7 cellular contexts compared by ENCODE assay signal in genomic region chr9:37902804-37903580, GRCh38. TPM values are rescaled to one million over a fixed set of nuclear protein-coding genes. Genes with fewer than 3 reads are reported as not detected.
DNase-seq lines count a peak whose midpoint lies in the region; ATAC-seq and TF ChIP-seq lines count a peak whose summit lies in the region.

No MANE protein-coding gene starts in this region.

- CTCF ChIA-PET in mammary epithelial cell (lab: Charles Lee; ENCODE audit: low non-redundant PET): interaction anchor here (0.6 kb wide), 1 partner anchor 418 kb away, joined by 4 read pairs; the partner anchor contains the start of gene POLR1E

- intact Hi-C loops in mammary epithelial cell (cut with micrococcal nuclease): loop anchor here (2.0 to 5.0 kb wide), 3 partner anchors 116 to 311 kb away; partner anchors contain the start of genes EXOSC3 and TOMM5
- intact Hi-C loops in uterus (cut with DNase I; ENCODE audit: low total_unique reads): no loop called here

- peak; percentile 17 for ATAC-seq in GM21619 (IDR thresholded peaks at IDR 0.05; ENCODE audit: unreplicated experiment)
- no peak for ATAC-seq in lung (ENCODE audit: insufficient read depth, low FRiP score)

- H4K20me1 ChIP-seq in mammary epithelial cell (ENCODE audit: insufficient read depth, low read length): no peaks in the 10 kb centered on the region

- H3K9me3 ChIP-seq in mammary epithelial cell (replicated peaks; ENCODE audit: insufficient read depth, low read length) (no peaks in the 10 kb centered on the region), lung (ENCODE audit: control insufficient read depth in 2 of 2, insufficient read depth in 1 of 2, low read length in 1 of 2) (no peaks in the 10 kb centered on the region), uterus (no peaks in the 10 kb centered on the region)

- in situ Hi-C loops in mammary epithelial cell (cut with MboI; ENCODE audit: low sequenced_read_pairs in 2 of 2): loop anchor here (10.0 to 25.0 kb wide), 3 partner anchors 259 to 462 kb away; no protein-coding TSS in a partner anchor

- TF ChIP-seq CTCF in mammary epithelial cell (conservative IDR thresholded peaks at IDR 0.05 in 1 of 2, IDR thresholded peaks at IDR 0.05 in 1 of 2; ENCODE audit: extremely low read depth in 1 of 2, insufficient read depth in 1 of 2, low read depth in 1 of 2, low read length in 2 of 2) (no peak), lung (IDR thresholded peaks at IDR 0.05; ENCODE audit: control extremely low read depth, extremely low read depth) (no peak), uterus (IDR thresholded peaks at IDR 0.05) (no peak)

- H3K27me3 ChIP-seq in mammary epithelial cell (ENCODE audit: insufficient read depth, low read length) (no peaks in the 10 kb centered on the region), lung (ENCODE audit: control insufficient read depth, insufficient read depth) (no peaks in the 10 kb centered on the region), uterus (no peaks in the 10 kb centered on the region)

- peak overlapping the region; percentile 82 for H3K4me2 ChIP-seq in mammary epithelial cell (ENCODE audit: insufficient read depth, low read depth, low read length)

- DNase-seq in GM03348 (ENCODE audit: low spot score) (peak; percentile 46), NCI-H1694 (lab: John Stamatoyannopoulos, UW) (peak; percentile 24), mammary epithelial cell (peak; percentile 48), lung (ENCODE audit: low spot score) (no peak), uterus (no peak), NCI-H187 (lab: John Stamatoyannopoulos, UW) (no peak)

- H3K4me3 ChIP-seq in mammary epithelial cell (replicated peaks in 1 of 3; ENCODE audit: insufficient read depth in 1 of 3, low read depth in 2 of 3, low read length in 3 of 3) (peak overlapping the region; percentile 60 to 83 (median 78)), lung (peak overlapping the region; percentile 75), uterus (peak overlapping the region; percentile 64 to 71)

- H3K27ac ChIP-seq in mammary epithelial cell (ENCODE audit: insufficient read depth, low read depth, low read length) (peak overlapping the region; percentile 67), lung (ENCODE audit: low read depth in 1 of 2, low read length in 1 of 2) (peak overlapping the region; percentile 72 to 82), uterus (peak overlapping the region; percentile 85 to 87)

- BruUV-seq in mammary epithelial cell (replicated peaks; lab: Mats Ljungman, UMichigan): no TSS peak

- peaks cover 46% of the 10 kb centered on the region for H3K79me2 ChIP-seq in mammary epithelial cell (ENCODE audit: insufficient read depth, low read length)

- H3K36me3 ChIP-seq in mammary epithelial cell (ENCODE audit: insufficient read depth, low read length) (peaks cover 6% of the 10 kb centered on the region), lung (ENCODE audit: control insufficient read depth in 2 of 2, insufficient read depth in 2 of 2, low read length in 2 of 2) (peaks cover 3 to 4% of the 10 kb centered on the region in 2 donors), uterus (no peaks in the 10 kb centered on the region)

- TF ChIP-seq POLR2A in uterus (IDR thresholded peaks at IDR 0.05): no peak

- WGBS in mammary epithelial cell (ENCODE audit: low coverage, missing lambda C conversion rate): 6% methylated on average over 14 of the region's 14 CpGs
- WGBS in lung, 2 donors: 12 to 14% methylated on average over 14 of the region's 14 CpGs

- H3K4me1 ChIP-seq in mammary epithelial cell (ENCODE audit: insufficient read depth, low read length): peaks cover 18% of the 10 kb centered on the region
- peaks cover 6 to 8% of the 10 kb centered on the region in 2 donors for H3K4me1 ChIP-seq in lung (ENCODE audit: control insufficient read depth in 2 of 2, insufficient read depth in 2 of 2, low read length in 2 of 2)
- peaks cover 6 to 10% of the 10 kb centered on the region in 2 donors for H3K4me1 ChIP-seq in uterus

- H2AFZ ChIP-seq in mammary epithelial cell (ENCODE audit: low read depth, low read length): peak overlapping the region; percentile 94

- dilution Hi-C loops in mammary epithelial cell (cut with HindIII; ENCODE audit: low sequenced_read_pairs): no loop called here

- H3K9ac ChIP-seq in mammary epithelial cell (ENCODE audit: insufficient read depth, low read length): peak overlapping the region; percentile 80

RNA-seq across cellular contexts. Expression of gene SLC25A51, which starts 0.9 kb away (rescaled TPM):
- total RNA-seq in mammary epithelial cell (10 to 100 TPM; 30.0 to 78.0 TPM), lung (10 to 100 TPM; 25.2 to 30.1 TPM), uterus (10 to 100 TPM; 14.7 to 66.1 (median 44.4) TPM)
- polyA plus RNA-seq in mammary epithelial cell (25.0 TPM), lung (1 to 10 TPM; 6.2 to 9.3 TPM)
- 25.6 TPM for polyA minus RNA-seq in mammary epithelial cell

Comparison
In these comparisons a context has a peak if more than half of its experiments do, and no peak if none do; other contexts are left out.
1. DNase-seq: peak in GM03348 (single experiment), NCI-H1694 (single experiment) and mammary epithelial cell (single experiment); none in lung (single experiment), uterus (0 of 2) and NCI-H187 (0 of 2).
2. Peak in every context shown above with its lines, with median percentiles within 50 percentile points of each other: H3K27ac ChIP-seq and H3K4me3 ChIP-seq.